In genomic region chr2:131413785-131414184, GRCh38 we compare ENCODE assay signal across 17 cellular contexts. TPM values are rescaled to one million over a fixed set of nuclear protein-coding genes. Genes with fewer than 3 reads are reported as not detected.
DNase-seq lines count a peak whose midpoint lies in the region; ATAC-seq and TF ChIP-seq lines count a peak whose summit lies in the region.
"Had no signal": no experiment of that assay in that cellular context is flagged by ENCODE, and none has a peak within 500 bp of the region (broad histone marks: within the 10 kb centered on the region; RNA-seq: fewer than 3 reads in every experiment).

No MANE protein-coding gene starts in this region.

- H3K9ac ChIP-seq in HCT116 (ENCODE audit: low read length): no peak overlapping the region
- H3K9ac ChIP-seq in NT2/D1 (ENCODE audit: insufficient read length, low read depth): peak overlapping the region; percentile 12
- H3K9ac ChIP-seq in neuronal stem cell (ENCODE audit: low read depth, low read length, poor library complexity): no peak overlapping the region
- H3K9ac ChIP-seq: GM23248 had no signal

- no peaks in the 10 kb centered on the region for H3K9me2 ChIP-seq in DOHH2 (replicated peaks; ENCODE audit: control insufficient read depth, low read length)
- no peaks in the 10 kb centered on the region for H3K9me2 ChIP-seq in HCT116 (ENCODE audit: insufficient read depth)

- no peak overlapping the region for H4K8ac ChIP-seq in neuronal stem cell (ENCODE audit: low read depth, low read length)

- no TSS peak for BruUV-seq in HCT116 (replicated peaks; lab: Mats Ljungman, UMichigan)

- no peak overlapping the region for H2BK12ac ChIP-seq in neuronal stem cell (ENCODE audit: low read length)

- no CpG with 5 or more reads among the region's 2 CpGs for WGBS in neuronal stem cell (ENCODE audit: extremely low coverage in 2 of 2, insufficient read length in 2 of 2, insufficient replicate concordance in 1 of 2), 2 donors

- H3K36me3 ChIP-seq in DOHH2 (ENCODE audit: control insufficient read depth, low read length) (no peaks in the 10 kb centered on the region), HCT116 (ENCODE audit: control insufficient read depth in 1 of 2, insufficient read depth in 2 of 2, low read length in 2 of 2) (no peaks in the 10 kb centered on the region), NT2/D1 (ENCODE audit: insufficient read depth, insufficient read length, low read length) (no peaks in the 10 kb centered on the region), neuronal stem cell (replicated peaks in 1 of 2; ENCODE audit: control insufficient read depth in 2 of 2, insufficient read depth in 2 of 2, low read length in 2 of 2) (no peaks in the 10 kb centered on the region), H7 (replicated peaks; ENCODE audit: control insufficient read depth, insufficient read depth, low read length) (no peaks in the 10 kb centered on the region)
- H3K36me3 ChIP-seq: BE2C, HAP-1 had no signal

- H3K4me2 ChIP-seq in DOHH2 (ENCODE audit: low read length): peak overlapping the region; percentile 3; the same call in 1 of the 2 replicates
- no peak overlapping the region for H3K4me2 ChIP-seq in HCT116 (ENCODE audit: low read length)
- no peak overlapping the region for H3K4me2 ChIP-seq in neuronal stem cell (ENCODE audit: insufficient read depth, low read length, poor library complexity, severe bottlenecking)

- H4K20me1 ChIP-seq in DOHH2 (ENCODE audit: control insufficient read depth, insufficient read depth, low read depth, low read length) (no peaks in the 10 kb centered on the region), HCT116 (ENCODE audit: insufficient read depth) (no peaks in the 10 kb centered on the region)

- H2AFZ ChIP-seq in HCT116 (ENCODE audit: low read depth, low read length, poor library complexity, severe bottlenecking): peak overlapping the region; percentile 79
- peak overlapping the region; percentile 11 for H2AFZ ChIP-seq in neuronal stem cell (ENCODE audit: low read length)
- H2AFZ ChIP-seq: GM23248 had no signal

- CTCF ChIA-PET in HCT116 (lab: Charles Lee): interaction anchor here (1.1 to 2.2 kb wide), 4 partner anchors 79 to 260 kb away, joined by 3 to 9 read pairs (median 5); no protein-coding TSS in a partner anchor

- H2BK120ac ChIP-seq in neuronal stem cell (ENCODE audit: low read depth, low read length): no peak overlapping the region

- H4K91ac ChIP-seq in neuronal stem cell (ENCODE audit: low read depth, low read length, poor library complexity): no peak overlapping the region

- H3K4ac ChIP-seq in neuronal stem cell (ENCODE audit: low read length): no peak overlapping the region

- ATAC-seq in HCT116: peak; percentile 33; the same call in 1 of the 2 replicates
- no peak for ATAC-seq in HG03196 (IDR thresholded peaks at IDR 0.05; ENCODE audit: unreplicated experiment)
- no peak for ATAC-seq in stimulated activated naive CD8-positive, alpha-beta T cell treated with anti-CD3 and anti-CD28 coated beads, Interleukin-15, Interleukin-2, amounts not matched to agents 100 U/mL and 50 U/mL, for 24 hours

- H3K23ac ChIP-seq in neuronal stem cell (ENCODE audit: low read depth, low read length, poor library complexity): no peak overlapping the region

- H3K79me2 ChIP-seq in DOHH2 (ENCODE audit: control insufficient read depth, low read length) (no peaks in the 10 kb centered on the region), HCT116 (ENCODE audit: insufficient read depth, low read length) (no peaks in the 10 kb centered on the region)

- intact Hi-C loops in HCT116 (cut with micrococcal nuclease): loop anchor here (1.0 to 5.0 kb wide), 6 partner anchors 79 to 733 kb away; partner anchors contain the start of genes CCDC74A and MZT2A

- H3K9me3 ChIP-seq in DOHH2 (ENCODE audit: control insufficient read depth, insufficient read depth, low read length) (no peaks in the 10 kb centered on the region), HCT116 (ENCODE audit: control insufficient read depth in 1 of 2, insufficient read depth in 1 of 2, low read depth in 1 of 2, low read length in 2 of 2) (no peaks in the 10 kb centered on the region), NT2/D1 (ENCODE audit: insufficient read depth, low read length) (no peaks in the 10 kb centered on the region), neuronal stem cell (replicated peaks in 1 of 2; ENCODE audit: control insufficient read depth in 2 of 2, insufficient read depth in 1 of 2, low read depth in 1 of 2, low read length in 2 of 2) (no peaks in the 10 kb centered on the region)
- H3K9me3 ChIP-seq: BE2C, HAP-1 had no signal

- TF ChIP-seq RAD21 in HCT116 (IDR thresholded peaks at IDR 0.05; ENCODE audit: low read depth): no peak

- H3K4me3 ChIP-seq in DOHH2 (ENCODE audit: low read length): no peak overlapping the region
- H3K4me3 ChIP-seq in HCT116 (replicated peaks in 1 of 2; ENCODE audit: low read depth in 1 of 2, low read length in 2 of 2): no peak overlapping the region
- H3K4me3 ChIP-seq in NT2/D1 (ENCODE audit: insufficient read length, low read depth): no peak overlapping the region
- H3K4me3 ChIP-seq in neuronal stem cell (ENCODE audit: low read length in 2 of 2): no peak overlapping the region
- H3K4me3 ChIP-seq in H7 (ENCODE audit: insufficient read depth, low read depth, low read length): no peak overlapping the region
- H3K4me3 ChIP-seq: GM23248, HAP-1 had no signal

- POLR2A ChIA-PET in HCT116 (lab: Charles Lee): no interaction called here

- no peak overlapping the region for H3K18ac ChIP-seq in neuronal stem cell (ENCODE audit: low read length)

- RAD21 ChIA-PET in HCT116 (lab: Charles Lee; ENCODE audit: low non-redundant PET in 1 of 2, low total read pairs in 2 of 2, uncharacterized antibody in 2 of 2, unreplicated experiment in 2 of 2): no interaction called here

- no peaks in the 10 kb centered on the region for H3K79me1 ChIP-seq in neuronal stem cell (ENCODE audit: low read depth, low read length)

- DNase-seq in HCT116 (ENCODE audit: low read depth, low spot score) (no peak), NT2/D1 (ENCODE audit: low read depth, low spot score) (no peak), neuronal stem cell (ENCODE audit: low spot score) (no peak), H7 (no peak)
- DNase-seq in stimulated activated naive CD8-positive, alpha-beta T cell treated with anti-CD3 and anti-CD28 coated beads, Interleukin-15, Interleukin-2, amounts not matched to agents 100 U/mL and 50 U/mL, for 24 hours: no peak
- DNase-seq: BE2C; NCI-H524 treated with DMSO at 0.1 percent for 48 hours; NK-92 treated with Interleukin-12 subunit alpha and Interleukin-12 subunit beta, amount 100 ng/mL, for 24 hours; SHP77 treated with DMSO at 0.1 percent for 48 hours had no signal

- H3K27ac ChIP-seq in DOHH2 (ENCODE audit: low read depth, low read length) (no peak overlapping the region), HCT116 (ENCODE audit: low read depth, low read length) (no peak overlapping the region), neuronal stem cell (replicated peaks; ENCODE audit: low read length) (no peak overlapping the region)
- H3K27ac ChIP-seq: GM23248, RWPE1 had no signal

- H3F3A ChIP-seq in DOHH2 (ENCODE audit: control insufficient read depth, insufficient read depth): no peaks in the 10 kb centered on the region

- no peak overlapping the region for H2BK15ac ChIP-seq in neuronal stem cell (ENCODE audit: low read length)

- H3K27me3 ChIP-seq in DOHH2 (ENCODE audit: control insufficient read depth, low read length) (peaks cover 8% of the 10 kb centered on the region), HCT116 (ENCODE audit: insufficient read depth, low read length) (peaks cover 19% of the 10 kb centered on the region), NT2/D1 (ENCODE audit: insufficient read depth, insufficient read length) (no peaks in the 10 kb centered on the region), neuronal stem cell (ENCODE audit: control insufficient read depth in 3 of 3, insufficient read depth in 3 of 3, low read depth in 1 of 3, low read length in 3 of 3) (peaks cover 0 to 33% (median 0%) of the 10 kb centered on the region in 3 experiments), H7 (ENCODE audit: control insufficient read depth, insufficient read depth, low read length) (no peaks in the 10 kb centered on the region; the same call in 1 of the 2 replicates)
- H3K27me3 ChIP-seq: BE2C had no signal

- no peak overlapping the region for H2BK5ac ChIP-seq in neuronal stem cell (ENCODE audit: low read length)

- no peak for TF ChIP-seq POLR2A in HCT116 (IDR thresholded peaks at IDR 0.05; ENCODE audit: borderline replicate concordance, extremely low read depth, insufficient read depth, insufficient read length)

- no peak overlapping the region for H3K14ac ChIP-seq in neuronal stem cell (ENCODE audit: low read length)

- H2AK5ac ChIP-seq in neuronal stem cell (ENCODE audit: low read depth, low read length): no peak overlapping the region

- H3K4me1 ChIP-seq in DOHH2 (ENCODE audit: control insufficient read depth, low read length) (peaks cover 4% of the 10 kb centered on the region; the same call in 1 of the 2 replicates), HCT116 (ENCODE audit: control insufficient read depth in 1 of 2, insufficient read depth in 2 of 2, low read length in 2 of 2) (no peaks in the 10 kb centered on the region; a peak in 1 of 4 replicates), NT2/D1 (ENCODE audit: insufficient read depth, insufficient read length) (peaks cover 4% of the 10 kb centered on the region), neuronal stem cell (ENCODE audit: control insufficient read depth in 2 of 2, insufficient read depth in 1 of 2, low read depth in 1 of 2, low read length in 2 of 2) (no peaks in the 10 kb centered on the region)
- H3K4me1 ChIP-seq: BE2C, HAP-1 had no signal

- no peak for TF ChIP-seq CTCF in DOHH2 (IDR thresholded peaks at IDR 0.05; ENCODE audit: low read depth, low read length, poor library complexity, severe bottlenecking)
- TF ChIP-seq CTCF in HCT116 (IDR thresholded peaks at IDR 0.05 in 2 of 3, conservative IDR thresholded peaks at IDR 0.05 in 1 of 3; ENCODE audit: borderline replicate concordance in 1 of 3, insufficient read depth in 1 of 3, low read depth in 2 of 3, low read length in 2 of 3): no peak

TF ChIP-seq in HCT116, 20 proteins besides CTCF, POLR2A, EP300 and RAD21 (continues in another document):
- TF ChIP-seq ATF3 (IDR thresholded peaks at IDR 0.05): no peak
- no peak for TF ChIP-seq ELF1 (IDR thresholded peaks at IDR 0.05; ENCODE audit: borderline replicate concordance, low read depth)
- TF ChIP-seq EGR1 (IDR thresholded peaks at IDR 0.05; ENCODE audit: low read depth): no peak
- TF ChIP-seq YY1 (IDR thresholded peaks at IDR 0.05; ENCODE audit: extremely low read depth, insufficient replicate concordance, low read depth, low read length): no peak
- TF ChIP-seq CBX3 (IDR thresholded peaks at IDR 0.05; ENCODE audit: low read depth): no peak
- TF ChIP-seq ZNF274 (IDR thresholded peaks at IDR 0.05; ENCODE audit: low read depth, low read length): no peak

RNA-seq across cellular contexts. Expression of gene RAB6D, which starts 49.8 kb away (rescaled TPM):
- 0.17 TPM for total RNA-seq in HCT116 (2021; ENCODE audit: unreplicated experiment)
- not detected in 2 replicates for polyA plus RNA-seq in HCT116 (2012)
- polyA plus RNA-seq in neuronal stem cell (2013, experiment 1 of 2): 0.04 TPM
- polyA plus RNA-seq in neuronal stem cell (2013, experiment 2 of 2): 0.01 TPM
- total RNA-seq in H7 (2014; rRNA removed; shearing (Covaris generic)): 0.10 TPM in 1 of 2 replicates, not detected in the other
- total RNA-seq: CD8-positive, alpha-beta memory T cell; GM23248; MCF 10A had no signal
- polyA plus RNA-seq: CD14-positive monocyte had no signal
